ENCODE assay signal across 11 cellular contexts in genomic region chr4:17580969-17581368, GRCh38. TPM values are rescaled to one million over a fixed set of nuclear protein-coding genes. Genes with fewer than 3 reads are reported as not detected.
DNase-seq lines count a peak whose midpoint lies in the region; TF ChIP-seq lines count a peak whose summit lies in the region.
"Had no signal": no experiment of that assay in that cellular context is flagged by ENCODE, and none has a peak within 500 bp of the region (broad histone marks: within the 10 kb centered on the region; RNA-seq: fewer than 3 reads in every experiment).

No MANE protein-coding gene starts in this region.

- no peak for TF ChIP-seq CTCF in esophagus squamous epithelium (IDR thresholded peaks at IDR 0.05)
- TF ChIP-seq CTCF in parathyroid adenoma (IDR thresholded peaks at IDR 0.05) = no peak
- no peak for TF ChIP-seq CTCF in A673 (conservative IDR thresholded peaks at IDR 0.05; ENCODE audit: low read depth, low read length)

- no TSS peak for BruUV-seq in A673 (replicated peaks; lab: Mats Ljungman, UMichigan)

- no peak for TF ChIP-seq POLR2A in esophagus squamous epithelium (IDR thresholded peaks at IDR 0.05)

- H3K27ac ChIP-seq in esophagus squamous epithelium (peak overlapping the region; percentile 4 to 92 (median 23)), parathyroid adenoma (peak overlapping the region; percentile 56), A673 (ENCODE audit: low read depth, low read length, poor library complexity, severe bottlenecking) (no peak overlapping the region)

- DNase-seq in AG20443 (ENCODE audit: low spot score) (peak; percentile 33), LHCN-M2 (ENCODE audit: low read depth) (peak; percentile 82), esophagus squamous epithelium (lab: John Stamatoyannopoulos, UW) (no peak), NCI-H2227 (lab: John Stamatoyannopoulos, UW; ENCODE audit: unreplicated experiment) (no peak), A673 (ENCODE audit: low spot score) (no peak), retina (no peak), HuH-7 (ENCODE audit: low spot score) (no peak)
- DNase-seq: aorta; NCI-H187; NK-92 treated with Interleukin-12 subunit alpha and Interleukin-12 subunit beta, amount 100 ng/mL, for 24 hours had no signal

- H3K36me3 ChIP-seq in esophagus squamous epithelium = peaks cover 24 to 59% (median 32%) of the 10 kb centered on the region in 3 donors
- H3K36me3 ChIP-seq in parathyroid adenoma (ENCODE audit: control insufficient read depth, insufficient read depth, low read length) = no peaks in the 10 kb centered on the region
- peaks cover 18% of the 10 kb centered on the region for H3K36me3 ChIP-seq in A673 (ENCODE audit: insufficient read depth, low read length, poor library complexity, severe bottlenecking)

- H3K4me3 ChIP-seq in esophagus squamous epithelium (no peak overlapping the region), parathyroid adenoma (ENCODE audit: low read depth, low read length) (no peak overlapping the region), A673 (ENCODE audit: low read depth, low read length, poor library complexity, severe bottlenecking) (no peak overlapping the region)

- no peaks in the 10 kb centered on the region for H3K79me2 ChIP-seq in parathyroid adenoma

- no peak overlapping the region for H2AFZ ChIP-seq in parathyroid adenoma

- intact Hi-C loops in esophagus squamous epithelium (cut with DNase I) (no loop called here), A673 (cut with micrococcal nuclease; ENCODE audit: unreplicated experiment) (no loop called here)

- no peak overlapping the region for H3K4me2 ChIP-seq in parathyroid adenoma (ENCODE audit: low read length)

- H3K4me1 ChIP-seq in esophagus squamous epithelium = peaks cover 0 to 50% (median 24%) of the 10 kb centered on the region in 3 donors
- H3K4me1 ChIP-seq in parathyroid adenoma = peaks cover 3% of the 10 kb centered on the region
- H3K4me1 ChIP-seq in A673 (ENCODE audit: insufficient read depth, low read length, poor library complexity, severe bottlenecking) = no peaks in the 10 kb centered on the region

- H3K27me3 ChIP-seq in esophagus squamous epithelium = no peaks in the 10 kb centered on the region
- H3K27me3 ChIP-seq in parathyroid adenoma (ENCODE audit: control insufficient read depth, insufficient read depth, low read length) = no peaks in the 10 kb centered on the region
- no peaks in the 10 kb centered on the region for H3K27me3 ChIP-seq in A673 (replicated peaks; ENCODE audit: insufficient read depth, low read depth, low read length, poor library complexity)

- 68 to 71% methylated on average over 7 of the region's 7 CpGs for WGBS in esophagus squamous epithelium, 2 donors

- POLR2A ChIA-PET in A673 (lab: Charles Lee; ENCODE audit: low non-redundant PET) = no interaction called here

- no peak overlapping the region for H3K9ac ChIP-seq in parathyroid adenoma

- H3K9me3 ChIP-seq in esophagus squamous epithelium = no peaks in the 10 kb centered on the region
- no peaks in the 10 kb centered on the region for H3K9me3 ChIP-seq in parathyroid adenoma (ENCODE audit: control insufficient read depth, low read length)
- H3K9me3 ChIP-seq in A673 (ENCODE audit: low read depth, low read length, poor library complexity, severe bottlenecking) = no peaks in the 10 kb centered on the region

- CTCF ChIA-PET in A673 (lab: Charles Lee) = no interaction called here

RNA-seq across cellular contexts. Expression of gene LAP3, which starts 4.0 kb away (rescaled TPM):
- total RNA-seq in LHCN-M2 (2014; rRNA removed) (78.1 and 90.6 TPM in 2 replicates), esophagus squamous epithelium (10 to 100 TPM; 30.2 to 80.5 (median 54.6) TPM), A673 (2021) (53.8 and 54.1 TPM in 2 replicates)
- polyA plus RNA-seq in LHCN-M2 (2012) = 38.1 TPM

RNA-seq across cellular contexts. Expression of gene MED28, which starts 33.5 kb away (rescaled TPM):
- total RNA-seq in LHCN-M2 (2014; rRNA removed) (6.3 and 9.2 TPM in 2 replicates), esophagus squamous epithelium (10 to 100 TPM in 3 of 4 donors, 1 to 10 TPM in 1; 6.1 to 14.5 (median 11.5) TPM), A673 (2021) (46.6 and 48.8 TPM in 2 replicates)
- 46.4 TPM for polyA plus RNA-seq in LHCN-M2 (2012)

Comparison
In these comparisons a context has a peak if more than half of its experiments do, and no peak if none do; other contexts are left out.
1. DNase-seq: peak in AG20443 (single experiment) and LHCN-M2 (single experiment); none in esophagus squamous epithelium (single experiment), NCI-H2227 (single experiment), A673 (single experiment), retina (single experiment) and HuH-7 (single experiment).